Comparison of ENCODE assay signal across 18 cellular contexts in the genomic region with DNA sequence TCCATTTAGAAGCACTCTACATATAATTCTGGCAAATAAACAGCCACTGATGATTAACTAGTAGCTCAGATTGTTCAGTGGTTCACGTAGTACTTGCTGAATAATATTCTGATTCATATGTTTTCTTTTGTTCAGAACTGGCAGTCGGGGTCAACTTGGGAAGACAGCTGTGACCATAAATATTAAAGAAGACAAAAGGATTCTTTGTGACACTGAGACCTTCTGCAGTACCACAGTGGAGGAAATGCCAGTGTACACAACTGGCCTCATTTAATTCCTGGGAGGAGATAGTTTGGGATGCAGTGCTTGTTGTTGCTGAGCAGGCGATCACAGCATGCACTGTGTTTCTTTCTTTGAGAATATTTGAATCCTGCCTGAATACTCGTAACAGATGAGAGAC. TPM values are rescaled to one million over a fixed set of nuclear protein-coding genes. Genes with fewer than 3 reads are reported as not detected.
DNase-seq lines count a peak whose midpoint lies in the region; ATAC-seq, FAIRE-seq and TF ChIP-seq lines count a peak whose summit lies in the region.
"Had no signal": no experiment of that assay in that cellular context is flagged by ENCODE, and none has a peak within 500 bp of the region (broad histone marks: within the 10 kb centered on the region; RNA-seq: fewer than 3 reads in every experiment).

No MANE protein-coding gene starts in this region.

- POLR2A ChIA-PET in HepG2 (lab: Yijun Ruan, JAX): no interaction called here

- no TSS peak for BruUV-seq in HepG2 (replicated peaks; lab: Mats Ljungman, UMichigan)

- no peaks in the 10 kb centered on the region for H3K4me1 Mint-ChIP-seq in stimulated activated naive B cell treated with anti-CD40 and anti-IgM and Interleukin-4, amounts not matched to agents 10 μg/mL and 1 μg/mL and 100 μg/mL, for 72 hours

- H3K36me3 Mint-ChIP-seq in stimulated activated naive B cell treated with anti-CD40 and anti-IgM and Interleukin-4, amounts not matched to agents 10 μg/mL and 1 μg/mL and 100 μg/mL, for 72 hours: peaks cover 14 to 19% of the 10 kb centered on the region in 2 donors

- TF ChIP-seq CTCF in HepG2 (CRISPR knock-in tag; IDR thresholded peaks at IDR 0.05) (no peak), right lobe of liver (IDR thresholded peaks at IDR 0.05) (no peak), MM.1S (IDR thresholded peaks at IDR 0.05; ENCODE audit: low read length) (no peak)

- no peaks in the 10 kb centered on the region for H3F3A ChIP-seq in MM.1S (ENCODE audit: insufficient read depth, low read length)

- H2AFZ ChIP-seq in HepG2 (ENCODE audit: low read length): no peak overlapping the region
- H2AFZ ChIP-seq in MM.1S (ENCODE audit: low read length): no peak overlapping the region

- H3K4me3 ChIP-seq in HepG2 (replicated peaks in 1 of 3; ENCODE audit: insufficient read depth in 1 of 3, low read depth in 2 of 3, low read length in 3 of 3) (no peak overlapping the region), right lobe of liver (no peak overlapping the region), MM.1S (ENCODE audit: low read length) (no peak overlapping the region)
- H3K4me3 ChIP-seq: breast epithelium had no signal

- H3K4me2 ChIP-seq in HepG2 (ENCODE audit: low read depth, low read length) (no peak overlapping the region), MM.1S (ENCODE audit: low read depth, low read length) (no peak overlapping the region)

- H3K9me3 Mint-ChIP-seq in stimulated activated naive B cell treated with anti-CD40 and anti-IgM and Interleukin-4, amounts not matched to agents 10 μg/mL and 1 μg/mL and 100 μg/mL, for 72 hours: peaks cover under 1 to 2% of the 10 kb centered on the region in 2 donors
- H3K9me3 Mint-ChIP-seq: activated T-cell treated with anti-CD3 and anti-CD28 coated beads, Interleukin-2, amount 50 U/mL, for 24 hours had no signal

- ATAC-seq in HepG2 (no peak; the same call in 2 of the 3 replicates), right lobe of liver (no peak)
- no peak for ATAC-seq in stimulated activated naive B cell treated with anti-CD40 and anti-IgM and Interleukin-4, amounts not matched to agents 10 μg/mL and 1 μg/mL and 100 μg/mL, for 72 hours (replicated peaks)
- ATAC-seq: left lobe of liver, WTC11 had no signal

- 65% methylated on average over 4 of the region's 4 CpGs for WGBS in HepG2 (ENCODE audit: low lambda C conversion rate)
- 93% methylated on average over 4 of the region's 4 CpGs for WGBS in right lobe of liver (ENCODE audit: insufficient coverage, low coverage, low lambda C conversion rate, missing lambda C conversion rate)

- TF ChIP-seq EP300 in HepG2 (IDR thresholded peaks at IDR 0.05; ENCODE audit: low read depth in 2 of 2, low read length in 2 of 2) (no peak), HepG2 (CRISPR knock-in tag; IDR thresholded peaks at IDR 0.05; ENCODE audit: borderline replicate concordance) (no peak)

- in situ Hi-C loops in HepG2 (cut with HindIII; ENCODE audit: extremely low pct_ligation_motif_present, low pct_unique_long_range_greater_than_20kb): no loop called here

- H4K20me1 ChIP-seq in HepG2 (ENCODE audit: insufficient read depth, low read length) (no peaks in the 10 kb centered on the region), MM.1S (ENCODE audit: insufficient read depth, low read length) (no peaks in the 10 kb centered on the region)

- DNase-seq in HepG2 (ENCODE audit: low spot score) (peak; percentile 30), right lobe of liver (no peak), dermis microvascular lymphatic vessel endothelial cell (ENCODE audit: low read depth in 2 of 2) (peak; percentile 25 to 89), middle frontal gyrus (ENCODE audit: extremely low spot score, low spot score) (peak; percentile 46), mesenteric fat pad (ENCODE audit: low spot score) (no peak), MM.1S (no peak), COR-L47 (lab: John Stamatoyannopoulos, UW) (no peak)
- DNase-seq in stimulated activated naive B cell treated with anti-CD40 and anti-IgM and Interleukin-4, amounts not matched to agents 10 μg/mL and 1 μg/mL and 100 μg/mL, for 72 hours: no peak
- DNase-seq: ACHN; activated T-cell treated with anti-CD3 and anti-CD28 coated beads, Interleukin-2, amount 50 U/mL, for 24 hours; DMS53; MV-4-11; Right ventricle myocardium superior had no signal

- H3K79me2 ChIP-seq in HepG2 (ENCODE audit: insufficient read depth, low read length) (no peaks in the 10 kb centered on the region), MM.1S (ENCODE audit: low read length) (peaks cover 12% of the 10 kb centered on the region)

- peaks cover 12% of the 10 kb centered on the region for H3K4me1 ChIP-seq in HepG2 (ENCODE audit: insufficient read depth, low read length)
- H3K4me1 ChIP-seq in right lobe of liver: no peaks in the 10 kb centered on the region
- no peaks in the 10 kb centered on the region for H3K4me1 ChIP-seq in MM.1S (ENCODE audit: low read length)
- H3K4me1 ChIP-seq: breast epithelium had no signal

- H3K27ac ChIP-seq in HepG2 (ENCODE audit: extremely low read length, insufficient read depth, low read length): no peak overlapping the region
- no peak overlapping the region for H3K27ac ChIP-seq in right lobe of liver
- H3K27ac ChIP-seq in MM.1S (ENCODE audit: low read length): no peak overlapping the region
- H3K27ac ChIP-seq: breast epithelium, HL-60 had no signal

- no peaks in the 10 kb centered on the region for H3K27me3 Mint-ChIP-seq in stimulated activated naive B cell treated with anti-CD40 and anti-IgM and Interleukin-4, amounts not matched to agents 10 μg/mL and 1 μg/mL and 100 μg/mL, for 72 hours
- H3K27me3 Mint-ChIP-seq: activated T-cell treated with anti-CD3 and anti-CD28 coated beads, Interleukin-2, amount 50 U/mL, for 24 hours; progenitor cell of endocrine pancreas had no signal

- intact Hi-C loops in HepG2 (cut with micrococcal nuclease; ENCODE audit: unreplicated experiment): no loop called here
- intact Hi-C loops in right lobe of liver (cut with DNase I): no loop called here

- no peak overlapping the region for H3K27ac Mint-ChIP-seq in stimulated activated naive B cell treated with anti-CD40 and anti-IgM and Interleukin-4, amounts not matched to agents 10 μg/mL and 1 μg/mL and 100 μg/mL, for 72 hours
- H3K27ac Mint-ChIP-seq: activated T-cell treated with anti-CD3 and anti-CD28 coated beads, Interleukin-2, amount 50 U/mL, for 24 hours; progenitor cell of endocrine pancreas; WTC11 had no signal

- H3K9ac ChIP-seq in HepG2 (ENCODE audit: insufficient read depth, low read depth, low read length) (no peak overlapping the region), MM.1S (ENCODE audit: low read length) (no peak overlapping the region)

- H3K27me3 ChIP-seq in HepG2 (ENCODE audit: control insufficient read depth in 1 of 2, insufficient read depth in 2 of 2, low read length in 2 of 2) (no peaks in the 10 kb centered on the region), right lobe of liver (no peaks in the 10 kb centered on the region), MM.1S (replicated peaks; ENCODE audit: insufficient read depth, low read length) (no peaks in the 10 kb centered on the region)
- H3K27me3 ChIP-seq: breast epithelium had no signal

- TF ChIP-seq RAD21 in HepG2 (CRISPR knock-in tag; IDR thresholded peaks at IDR 0.05): no peak

- TF ChIP-seq POLR2A in HepG2 (IDR thresholded peaks at IDR 0.05; ENCODE audit: insufficient read depth in 1 of 2, low read depth in 2 of 2, low read length in 2 of 2) (no peak), right lobe of liver (IDR thresholded peaks at IDR 0.05) (no peak)

- no peak overlapping the region for H3K4me3 Mint-ChIP-seq in stimulated activated naive B cell treated with anti-CD40 and anti-IgM and Interleukin-4, amounts not matched to agents 10 μg/mL and 1 μg/mL and 100 μg/mL, for 72 hours
- H3K4me3 Mint-ChIP-seq: activated T-cell treated with anti-CD3 and anti-CD28 coated beads, Interleukin-2, amount 50 U/mL, for 24 hours; WTC11 had no signal

- H3K36me3 ChIP-seq in HepG2 (replicated peaks in 1 of 2; ENCODE audit: control insufficient read depth in 1 of 2, insufficient read depth in 2 of 2, low read length in 2 of 2) (peaks cover 1 to 6% of the 10 kb centered on the region in 2 experiments; a peak in 1 of 5 replicates), right lobe of liver (peaks cover 0 to 10% (median 1%) of the 10 kb centered on the region in 4 donors), MM.1S (replicated peaks; ENCODE audit: insufficient read depth, low read length) (no peaks in the 10 kb centered on the region; the same call in 1 of the 2 replicates)
- H3K36me3 ChIP-seq: breast epithelium had no signal

- no peaks in the 10 kb centered on the region for H3K9me2 ChIP-seq in MM.1S (replicated peaks; ENCODE audit: insufficient read depth, low read length)

- H3K9me3 ChIP-seq in HepG2 (ENCODE audit: low read length) (no peaks in the 10 kb centered on the region), right lobe of liver (no peaks in the 10 kb centered on the region), MM.1S (replicated peaks; ENCODE audit: insufficient read depth, low read length) (no peaks in the 10 kb centered on the region)
- H3K9me3 ChIP-seq: breast epithelium had no signal

- CTCF ChIA-PET in HepG2 (lab: Yijun Ruan, JAX; ENCODE audit: low intra/inter-chr PET ratio, low total read pairs): no interaction called here

- FAIRE-seq in HepG2 (lab: Jason Lieb, UNC): no peak

RNA-seq across cellular contexts. Expression of a gene that starts 26.6 kb away (rescaled TPM):
- total RNA-seq in HepG2 (2016; rRNA removed; fragmentation: Illumina TruSeq; extraction: Trizol) (not detected in 2 replicates), right lobe of liver (under 1 TPM in 5 of 6 experiments, not detected in 1; 0.07 to 0.19 (median 0.17) TPM), dermis microvascular lymphatic vessel endothelial cell (0.25 and 0.26 TPM in 2 replicates), mesenteric fat pad (0.16 TPM)
- total RNA-seq in HepG2 (2016; cell fraction: cytosol; rRNA removed; fragmentation: Illumina TruSeq; extraction: Trizol; ENCODE audit: low read depth): not detected in 2 replicates
- total RNA-seq in HepG2 (2016; cell fraction: insoluble cytoplasmic fraction; rRNA removed; fragmentation: Illumina TruSeq; extraction: Trizol): not detected in 2 replicates
- not detected in 2 replicates for total RNA-seq in HepG2 (2016; cell fraction: membrane; rRNA removed; fragmentation: Illumina TruSeq; extraction: Trizol)
- total RNA-seq in HepG2 (2016; cell fraction: nucleus; rRNA removed; fragmentation: Illumina TruSeq; extraction: Trizol): 0.09 TPM in 1 of 2 replicates, not detected in the other
- polyA plus RNA-seq in HepG2 (2011; rRNA removed): not detected in 2 replicates
- not detected in 2 replicates for polyA plus RNA-seq in HepG2 (2011; cell fraction: cytosol; rRNA removed)
- polyA plus RNA-seq in HepG2 (2011; cell fraction: nucleus; rRNA removed): 0.03 TPM in 1 of 2 replicates, not detected in the other
- polyA plus RNA-seq in HepG2 (2012): not detected in 2 replicates
- polyA plus RNA-seq in HepG2 (2016; cell fraction: cytosol; fragmentation: Illumina TruSeq; extraction: Trizol; ENCODE audit: low read depth): not detected in 2 replicates
- polyA plus RNA-seq in HepG2 (2016; cell fraction: insoluble cytoplasmic fraction; fragmentation: Illumina TruSeq; extraction: Trizol; ENCODE audit: low read depth): not detected in 2 replicates
- polyA plus RNA-seq in HepG2 (2016; cell fraction: membrane; fragmentation: Illumina TruSeq; extraction: Trizol; ENCODE audit: low read depth): not detected in 2 replicates
- not detected in 2 replicates for polyA plus RNA-seq in HepG2 (2016; cell fraction: nucleus; fragmentation: Illumina TruSeq; extraction: Trizol; ENCODE audit: insufficient read depth, low read depth)
- polyA minus RNA-seq in HepG2 (2011; rRNA and poly(A)+ RNA removed; ENCODE audit: low replicate concordance): 0.02 and 0.23 TPM in 2 replicates
- polyA minus RNA-seq in HepG2 (2011; cell fraction: cytosol; rRNA and poly(A)+ RNA removed): not detected in 2 replicates
- 0.37 TPM in 1 of 2 replicates, not detected in the other for polyA minus RNA-seq in HepG2 (2011; cell fraction: nucleus; rRNA and poly(A)+ RNA removed)

Comparison
In these comparisons a context has a peak if more than half of its experiments do, and no peak if none do; other contexts are left out.
1. DNase-seq: peak in HepG2 (single experiment), dermis microvascular lymphatic vessel endothelial cell (2 of 2) and middle frontal gyrus (single experiment); none in right lobe of liver (0 of 3), mesenteric fat pad (single experiment), MM.1S (single experiment), COR-L47 (single experiment) and stimulated activated naive B cell treated with anti-CD40 and anti-IgM and Interleukin-4, amounts not matched to agents 10 μg/mL and 1 μg/mL and 100 μg/mL, for 72 hours (single experiment).